Comparison of ENCODE assay signal across 1 cellular context in genomic region chr7:156764016-156764669, GRCh38.
TF ChIP-seq lines count a peak whose summit lies in the region.

No MANE protein-coding gene starts in this region.

TF ChIP-seq in HEK293, 187 proteins besides CTCF, POLR2A, EP300 and RAD21 (continued from another document and continues in another):
- no peak for TF ChIP-seq ZNF280D (tag by site-specific recombination; IDR thresholded peaks at IDR 0.05)
- TF ChIP-seq ZNF513 (tag by site-specific recombination; IDR thresholded peaks at IDR 0.05) = no peak
- TF ChIP-seq ZNF548 (tag by site-specific recombination; IDR thresholded peaks at IDR 0.05) = no peak
- no peak for TF ChIP-seq ZNF324 (tag by site-specific recombination; IDR thresholded peaks at IDR 0.05)
- no peak for TF ChIP-seq PRDM10 (tag by site-specific recombination; IDR thresholded peaks at IDR 0.05)
- no peak for TF ChIP-seq ZNF311 (tag by site-specific recombination; IDR thresholded peaks at IDR 0.05; ENCODE audit: borderline replicate concordance)
- no peak for TF ChIP-seq KLF17 (tag by site-specific recombination; IDR thresholded peaks at IDR 0.05)
- TF ChIP-seq ZBTB7A (tag by site-specific recombination; IDR thresholded peaks at IDR 0.05; ENCODE audit: low read depth) = no peak
- TF ChIP-seq ZNF596 (tag by site-specific recombination; IDR thresholded peaks at IDR 0.05) = peak; percentile 74; the same call in 1 of the 2 replicates
- peak; percentile 86 for TF ChIP-seq ZNF660 (tag by site-specific recombination; IDR thresholded peaks at IDR 0.05)
- TF ChIP-seq ZNF610 (tag by site-specific recombination; IDR thresholded peaks at IDR 0.05; ENCODE audit: borderline replicate concordance) = peak; percentile 40; the same call in 1 of the 2 replicates
- no peak for TF ChIP-seq ZNF175 (tag by site-specific recombination; IDR thresholded peaks at IDR 0.05)
- TF ChIP-seq ZNF223 (tag by site-specific recombination; IDR thresholded peaks at IDR 0.05) = no peak
- no peak for TF ChIP-seq SP2 (tag by site-specific recombination; IDR thresholded peaks at IDR 0.05)
- no peak for TF ChIP-seq ZNF24 (tag by site-specific recombination; IDR thresholded peaks at IDR 0.05)
- no peak for TF ChIP-seq ZNF670 (tag by site-specific recombination; IDR thresholded peaks at IDR 0.05; ENCODE audit: low read depth)
- TF ChIP-seq ZNF239 (tag by site-specific recombination; IDR thresholded peaks at IDR 0.05) = no peak
- TF ChIP-seq ZSCAN4 (tag by site-specific recombination; IDR thresholded peaks at IDR 0.05) = no peak
- no peak for TF ChIP-seq GLI2 (tag by site-specific recombination; IDR thresholded peaks at IDR 0.05; ENCODE audit: borderline replicate concordance, low read depth)
- no peak for TF ChIP-seq ZNF529 (tag by site-specific recombination; IDR thresholded peaks at IDR 0.05; ENCODE audit: insufficient replicate concordance)
- TF ChIP-seq ZNF341 (tag by site-specific recombination; IDR thresholded peaks at IDR 0.05; ENCODE audit: low read depth) = no peak
- no peak for TF ChIP-seq PRDM2 (tag by site-specific recombination; IDR thresholded peaks at IDR 0.05; ENCODE audit: borderline replicate concordance)
- no peak for TF ChIP-seq ZNF2 (tag by site-specific recombination; IDR thresholded peaks at IDR 0.05)
- TF ChIP-seq ZNF157 (tag by site-specific recombination; IDR thresholded peaks at IDR 0.05) = no peak
- TF ChIP-seq ZNF16 (tag by site-specific recombination; IDR thresholded peaks at IDR 0.05; ENCODE audit: low read depth) = no peak
- no peak for TF ChIP-seq ZNF843 (tag by site-specific recombination; IDR thresholded peaks at IDR 0.05)
- 0 out of 2 replicates have a peak, but pooled peaks have one; percentile 32 for TF ChIP-seq ZBTB17 (tag by site-specific recombination; IDR thresholded peaks at IDR 0.05)
- 0 out of 2 replicates have a peak, but pooled peaks have one; percentile 38 for TF ChIP-seq ZNF561 (tag by site-specific recombination; IDR thresholded peaks at IDR 0.05; ENCODE audit: borderline replicate concordance)
- peak; percentile 64; the same call in 1 of the 2 replicates for TF ChIP-seq ZBTB44 (tag by site-specific recombination; IDR thresholded peaks at IDR 0.05)
- no peak for TF ChIP-seq ZNF350 (tag by site-specific recombination; IDR thresholded peaks at IDR 0.05)
- TF ChIP-seq MYNN (tag by site-specific recombination; IDR thresholded peaks at IDR 0.05; ENCODE audit: borderline replicate concordance) = no peak
- no peak for TF ChIP-seq KLF8 (tag by site-specific recombination; IDR thresholded peaks at IDR 0.05)
- no peak for TF ChIP-seq ZNF274 (IDR thresholded peaks at IDR 0.05; ENCODE audit: low read length)
- TF ChIP-seq ZNF274 (tag by site-specific recombination; IDR thresholded peaks at IDR 0.05; ENCODE audit: borderline replicate concordance) = no peak
- TF ChIP-seq REST (tag by site-specific recombination; IDR thresholded peaks at IDR 0.05) = peak; percentile 86
- TF ChIP-seq ZNF654 (tag by site-specific recombination; IDR thresholded peaks at IDR 0.05; ENCODE audit: low read depth) = peak; percentile 67
- TF ChIP-seq ZNF777 (tag by site-specific recombination; IDR thresholded peaks at IDR 0.05; ENCODE audit: borderline replicate concordance) = no peak
